9 cellular contexts compared by ENCODE assay signal in genomic region chr18:46334200-46334553, GRCh38.
DNase-seq lines count a peak whose midpoint lies in the region; ATAC-seq and TF ChIP-seq lines count a peak whose summit lies in the region.
"Had no signal": no experiment of that assay in that cellular context is flagged by ENCODE, and none has a peak within 500 bp of the region (broad histone marks: within the 10 kb centered on the region; RNA-seq: fewer than 3 reads in every experiment).

No MANE protein-coding gene starts in this region.

- H3K4me1 ChIP-seq in body of pancreas = peaks cover 20% of the 10 kb centered on the region
- H3K4me1 ChIP-seq in upper lobe of left lung = peaks cover 18 to 41% (median 22%) of the 10 kb centered on the region in 4 donors

- TF ChIP-seq EP300 in upper lobe of left lung (IDR thresholded peaks at IDR 0.05) = no peak

- H3K4me3 Mint-ChIP-seq in activated T-cell treated with anti-CD3 and anti-CD28 coated beads, Interleukin-2, amount 50 U/mL, for 72 hours = peak overlapping the region; percentile 72 to 90

- H3K27me3 ChIP-seq in body of pancreas = no peaks in the 10 kb centered on the region
- H3K27me3 ChIP-seq in upper lobe of left lung = peaks cover 0 to 10% (median 3%) of the 10 kb centered on the region in 4 donors

- no peaks in the 10 kb centered on the region for H3K36me3 ChIP-seq in body of pancreas (replicated peaks in 1 of 2; ENCODE audit: insufficient read depth in 1 of 2, low read depth in 2 of 2)
- H3K36me3 ChIP-seq in upper lobe of left lung = no peaks in the 10 kb centered on the region

- H3K4me3 ChIP-seq in body of pancreas = peak overlapping the region in 1 of 2 donors; percentile 37
- peak overlapping the region; percentile 53 to 68 (median 64) for H3K4me3 ChIP-seq in upper lobe of left lung

- peak; percentile 51 to 57 for ATAC-seq in activated T-cell treated with anti-CD3 and anti-CD28 coated beads, Interleukin-2, amount 50 U/mL, for 72 hours (replicated peaks in 1 of 2)
- ATAC-seq in body of pancreas (peak; percentile 25), upper lobe of left lung (ENCODE audit: low FRiP score in 2 of 2) (peak in 1 of 2 donors; percentile 9), HG03432 (IDR thresholded peaks at IDR 0.05; ENCODE audit: unreplicated experiment) (no peak), GM18517 (IDR thresholded peaks at IDR 0.05; ENCODE audit: unreplicated experiment) (no peak)

- TF ChIP-seq CTCF in body of pancreas (IDR thresholded peaks at IDR 0.05) (no peak), upper lobe of left lung (IDR thresholded peaks at IDR 0.05) (no peak)

- H3K27ac Mint-ChIP-seq in activated T-cell treated with anti-CD3 and anti-CD28 coated beads, Interleukin-2, amount 50 U/mL, for 72 hours = no peak overlapping the region

- 0 to 1% methylated on average over 1 to 23 of the region's 45 CpGs for WGBS in body of pancreas, 2 donors
- 0 to 3% methylated on average over 1 to 29 of the region's 45 CpGs for WGBS in upper lobe of left lung, 2 donors

- H3K9me3 ChIP-seq in body of pancreas (no peaks in the 10 kb centered on the region), upper lobe of left lung (no peaks in the 10 kb centered on the region)

- TF ChIP-seq POLR2A in body of pancreas (IDR thresholded peaks at IDR 0.05) (no peak), upper lobe of left lung (IDR thresholded peaks at IDR 0.05) (no peak)

- peaks cover 29% of the 10 kb centered on the region for H3K4me1 Mint-ChIP-seq in activated T-cell treated with anti-CD3 and anti-CD28 coated beads, Interleukin-2, amount 50 U/mL, for 72 hours (ENCODE audit: low read depth)

- intact Hi-C loops in body of pancreas (cut with DNase I) = no loop called here

- H3K9me3 Mint-ChIP-seq in activated T-cell treated with anti-CD3 and anti-CD28 coated beads, Interleukin-2, amount 50 U/mL, for 72 hours = no peaks in the 10 kb centered on the region

- H3K36me3 Mint-ChIP-seq in activated T-cell treated with anti-CD3 and anti-CD28 coated beads, Interleukin-2, amount 50 U/mL, for 72 hours (ENCODE audit: insufficient read depth in 2 of 2) = peaks cover 1 to 3% of the 10 kb centered on the region in 2 donors

- DNase-seq in activated T-cell treated with anti-CD3 and anti-CD28 coated beads, Interleukin-2, amount 50 U/mL, for 72 hours = no peak
- no peak for DNase-seq in activated T-cell treated with anti-CD3 and anti-CD28 coated beads, Interleukin-2, amount 50 U/mL, for 48 hours
- DNase-seq in body of pancreas (no peak), mesenteric fat pad (ENCODE audit: low spot score) (peak; percentile 78), upper lobe of left lung (no peak)
- DNase-seq in activated effector memory CD4-positive, alpha-beta T cell treated with Interleukin-2 at 50 U/mL for 16 hours = no peak
- DNase-seq: kidney glomerular epithelial cell had no signal

- H3K27ac ChIP-seq in body of pancreas (no peak overlapping the region), upper lobe of left lung (no peak overlapping the region)

- H3K27me3 Mint-ChIP-seq in activated T-cell treated with anti-CD3 and anti-CD28 coated beads, Interleukin-2, amount 50 U/mL, for 72 hours (ENCODE audit: low read depth) = peaks cover 89% of the 10 kb centered on the region

Comparison
In these comparisons a context has a peak if more than half of its experiments do, and no peak if none do; other contexts are left out.
1. ATAC-seq: peak in activated T-cell treated with anti-CD3 and anti-CD28 coated beads, Interleukin-2, amount 50 U/mL, for 72 hours (2 of 2) and body of pancreas (single experiment); none in HG03432 (single experiment) and GM18517 (single experiment).